1 cellular context compared by ENCODE assay signal in the genomic region with DNA sequence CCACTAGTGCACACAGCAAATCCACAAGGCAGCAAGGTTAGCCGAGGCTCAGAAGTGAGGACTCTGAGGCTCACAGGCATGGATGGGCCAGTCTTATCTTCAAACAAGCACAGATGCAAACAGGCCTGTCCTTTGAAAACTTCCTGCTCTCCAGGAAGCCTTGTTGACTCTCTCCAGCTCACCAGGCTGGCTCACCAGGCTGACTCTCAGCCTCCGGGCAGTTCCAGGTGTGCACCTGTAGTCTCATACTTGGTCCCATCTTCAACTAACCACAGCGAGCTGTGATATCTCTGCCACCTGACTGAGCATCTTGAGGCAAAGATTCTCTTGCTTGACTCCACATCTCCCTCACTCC.
A peak's percentile ranks its signal among the peaks of the same experiment; 100 is the strongest.
TF ChIP-seq lines count a peak whose summit lies in the region.

No MANE protein-coding gene starts in this region.

TF ChIP-seq in HepG2, 621 proteins besides CTCF, POLR2A, EP300 and RAD21 (continued from another document and continues in another):
- TF ChIP-seq, protein P1, sequence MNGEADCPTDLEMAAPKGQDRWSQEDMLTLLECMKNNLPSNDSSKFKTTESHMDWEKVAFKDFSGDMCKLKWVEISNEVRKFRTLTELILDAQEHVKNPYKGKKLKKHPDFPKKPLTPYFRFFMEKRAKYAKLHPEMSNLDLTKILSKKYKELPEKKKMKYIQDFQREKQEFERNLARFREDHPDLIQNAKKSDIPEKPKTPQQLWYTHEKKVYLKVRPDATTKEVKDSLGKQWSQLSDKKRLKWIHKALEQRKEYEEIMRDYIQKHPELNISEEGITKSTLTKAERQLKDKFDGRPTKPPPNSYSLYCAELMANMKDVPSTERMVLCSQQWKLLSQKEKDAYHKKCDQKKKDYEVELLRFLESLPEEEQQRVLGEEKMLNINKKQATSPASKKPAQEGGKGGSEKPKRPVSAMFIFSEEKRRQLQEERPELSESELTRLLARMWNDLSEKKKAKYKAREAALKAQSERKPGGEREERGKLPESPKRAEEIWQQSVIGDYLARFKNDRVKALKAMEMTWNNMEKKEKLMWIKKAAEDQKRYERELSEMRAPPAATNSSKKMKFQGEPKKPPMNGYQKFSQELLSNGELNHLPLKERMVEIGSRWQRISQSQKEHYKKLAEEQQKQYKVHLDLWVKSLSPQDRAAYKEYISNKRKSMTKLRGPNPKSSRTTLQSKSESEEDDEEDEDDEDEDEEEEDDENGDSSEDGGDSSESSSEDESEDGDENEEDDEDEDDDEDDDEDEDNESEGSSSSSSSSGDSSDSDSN (CRISPR knock-in tag; IDR thresholded peaks at IDR 0.05) = no peak; the same call in 1 of the 2 replicates
- TF ChIP-seq, protein P2, sequence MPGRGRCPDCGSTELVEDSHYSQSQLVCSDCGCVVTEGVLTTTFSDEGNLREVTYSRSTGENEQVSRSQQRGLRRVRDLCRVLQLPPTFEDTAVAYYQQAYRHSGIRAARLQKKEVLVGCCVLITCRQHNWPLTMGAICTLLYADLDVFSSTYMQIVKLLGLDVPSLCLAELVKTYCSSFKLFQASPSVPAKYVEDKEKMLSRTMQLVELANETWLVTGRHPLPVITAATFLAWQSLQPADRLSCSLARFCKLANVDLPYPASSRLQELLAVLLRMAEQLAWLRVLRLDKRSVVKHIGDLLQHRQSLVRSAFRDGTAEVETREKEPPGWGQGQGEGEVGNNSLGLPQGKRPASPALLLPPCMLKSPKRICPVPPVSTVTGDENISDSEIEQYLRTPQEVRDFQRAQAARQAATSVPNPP (CRISPR knock-in tag; IDR thresholded peaks at IDR 0.05) = no peak
- no peak for TF ChIP-seq ZFP41 (CRISPR knock-in tag; IDR thresholded peaks at IDR 0.05; ENCODE audit: borderline replicate concordance)
- peak; percentile 67 for TF ChIP-seq HHEX (CRISPR knock-in tag; IDR thresholded peaks at IDR 0.05)
- TF ChIP-seq RXRB (CRISPR knock-in tag; IDR thresholded peaks at IDR 0.05; ENCODE audit: borderline replicate concordance) = peak; percentile 49; the same call in 1 of the 2 replicates
- no peak for TF ChIP-seq SOX13 (IDR thresholded peaks at IDR 0.05)
- no peak; a peak in 1 of 4 replicates for TF ChIP-seq SOX13 (CRISPR knock-in tag; conservative IDR thresholded peaks at IDR 0.05 in 1 of 2, IDR thresholded peaks at IDR 0.05 in 1 of 2)
- TF ChIP-seq ZSCAN22 (CRISPR knock-in tag; IDR thresholded peaks at IDR 0.05) = no peak
- no peak for TF ChIP-seq ZMYM4 (CRISPR knock-in tag; IDR thresholded peaks at IDR 0.05)
- TF ChIP-seq, protein P3, sequence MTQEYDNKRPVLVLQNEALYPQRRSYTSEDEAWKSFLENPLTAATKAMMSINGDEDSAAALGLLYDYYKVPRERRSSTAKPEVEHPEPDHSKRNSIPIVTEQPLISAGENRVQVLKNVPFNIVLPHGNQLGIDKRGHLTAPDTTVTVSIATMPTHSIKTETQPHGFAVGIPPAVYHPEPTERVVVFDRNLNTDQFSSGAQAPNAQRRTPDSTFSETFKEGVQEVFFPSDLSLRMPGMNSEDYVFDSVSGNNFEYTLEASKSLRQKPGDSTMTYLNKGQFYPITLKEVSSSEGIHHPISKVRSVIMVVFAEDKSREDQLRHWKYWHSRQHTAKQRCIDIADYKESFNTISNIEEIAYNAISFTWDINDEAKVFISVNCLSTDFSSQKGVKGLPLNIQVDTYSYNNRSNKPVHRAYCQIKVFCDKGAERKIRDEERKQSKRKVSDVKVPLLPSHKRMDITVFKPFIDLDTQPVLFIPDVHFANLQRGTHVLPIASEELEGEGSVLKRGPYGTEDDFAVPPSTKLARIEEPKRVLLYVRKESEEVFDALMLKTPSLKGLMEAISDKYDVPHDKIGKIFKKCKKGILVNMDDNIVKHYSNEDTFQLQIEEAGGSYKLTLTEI (CRISPR knock-in tag; conservative IDR thresholded peaks at IDR 0.05) = no peak
- no peak for TF ChIP-seq HIC2 (CRISPR knock-in tag; IDR thresholded peaks at IDR 0.05; ENCODE audit: low read depth)
- TF ChIP-seq, protein P4, sequence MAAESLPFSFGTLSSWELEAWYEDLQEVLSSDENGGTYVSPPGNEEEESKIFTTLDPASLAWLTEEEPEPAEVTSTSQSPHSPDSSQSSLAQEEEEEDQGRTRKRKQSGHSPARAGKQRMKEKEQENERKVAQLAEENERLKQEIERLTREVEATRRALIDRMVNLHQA (CRISPR knock-in tag; IDR thresholded peaks at IDR 0.05) = no peak
- TF ChIP-seq, protein P5, sequence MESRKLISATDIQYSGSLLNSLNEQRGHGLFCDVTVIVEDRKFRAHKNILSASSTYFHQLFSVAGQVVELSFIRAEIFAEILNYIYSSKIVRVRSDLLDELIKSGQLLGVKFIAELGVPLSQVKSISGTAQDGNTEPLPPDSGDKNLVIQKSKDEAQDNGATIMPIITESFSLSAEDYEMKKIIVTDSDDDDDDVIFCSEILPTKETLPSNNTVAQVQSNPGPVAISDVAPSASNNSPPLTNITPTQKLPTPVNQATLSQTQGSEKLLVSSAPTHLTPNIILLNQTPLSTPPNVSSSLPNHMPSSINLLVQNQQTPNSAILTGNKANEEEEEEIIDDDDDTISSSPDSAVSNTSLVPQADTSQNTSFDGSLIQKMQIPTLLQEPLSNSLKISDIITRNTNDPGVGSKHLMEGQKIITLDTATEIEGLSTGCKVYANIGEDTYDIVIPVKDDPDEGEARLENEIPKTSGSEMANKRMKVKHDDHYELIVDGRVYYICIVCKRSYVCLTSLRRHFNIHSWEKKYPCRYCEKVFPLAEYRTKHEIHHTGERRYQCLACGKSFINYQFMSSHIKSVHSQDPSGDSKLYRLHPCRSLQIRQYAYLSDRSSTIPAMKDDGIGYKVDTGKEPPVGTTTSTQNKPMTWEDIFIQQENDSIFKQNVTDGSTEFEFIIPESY (CRISPR knock-in tag; IDR thresholded peaks at IDR 0.05) = no peak
- no peak for TF ChIP-seq TBX3 (IDR thresholded peaks at IDR 0.05; ENCODE audit: borderline replicate concordance)
- TF ChIP-seq ELK4 (CRISPR knock-in tag; IDR thresholded peaks at IDR 0.05; ENCODE audit: borderline replicate concordance) = no peak
- no peak for TF ChIP-seq ZNF546 (CRISPR knock-in tag; conservative IDR thresholded peaks at IDR 0.05)
- TF ChIP-seq ZSCAN20 (CRISPR knock-in tag; IDR thresholded peaks at IDR 0.05; ENCODE audit: borderline replicate concordance) = no peak
- TF ChIP-seq DMAP1 (CRISPR knock-in tag; IDR thresholded peaks at IDR 0.05) = no peak
- TF ChIP-seq RFX1 (IDR thresholded peaks at IDR 0.05) = no peak
- no peak for TF ChIP-seq IRF9 (CRISPR knock-in tag; IDR thresholded peaks at IDR 0.05; ENCODE audit: borderline replicate concordance)
- 0 out of 2 replicates have a peak, but pooled peaks have one; percentile 18 for TF ChIP-seq GABPB1 (CRISPR knock-in tag; IDR thresholded peaks at IDR 0.05)
- TF ChIP-seq ZNF75D (CRISPR knock-in tag; IDR thresholded peaks at IDR 0.05; ENCODE audit: borderline replicate concordance) = no peak
- TF ChIP-seq ZFP90 (CRISPR knock-in tag; IDR thresholded peaks at IDR 0.05; ENCODE audit: borderline replicate concordance) = no peak
- no peak for TF ChIP-seq ZFP36L1 (CRISPR knock-in tag; IDR thresholded peaks at IDR 0.05)
- no peak for TF ChIP-seq ZFP62 (CRISPR knock-in tag; IDR thresholded peaks at IDR 0.05)
- TF ChIP-seq NPAS2 (CRISPR knock-in tag; IDR thresholded peaks at IDR 0.05; ENCODE audit: borderline replicate concordance) = no peak
- TF ChIP-seq ZKSCAN5 (CRISPR knock-in tag; IDR thresholded peaks at IDR 0.05) = no peak
- no peak for TF ChIP-seq HOXA7 (CRISPR knock-in tag; IDR thresholded peaks at IDR 0.05)
- TF ChIP-seq, protein P6, sequence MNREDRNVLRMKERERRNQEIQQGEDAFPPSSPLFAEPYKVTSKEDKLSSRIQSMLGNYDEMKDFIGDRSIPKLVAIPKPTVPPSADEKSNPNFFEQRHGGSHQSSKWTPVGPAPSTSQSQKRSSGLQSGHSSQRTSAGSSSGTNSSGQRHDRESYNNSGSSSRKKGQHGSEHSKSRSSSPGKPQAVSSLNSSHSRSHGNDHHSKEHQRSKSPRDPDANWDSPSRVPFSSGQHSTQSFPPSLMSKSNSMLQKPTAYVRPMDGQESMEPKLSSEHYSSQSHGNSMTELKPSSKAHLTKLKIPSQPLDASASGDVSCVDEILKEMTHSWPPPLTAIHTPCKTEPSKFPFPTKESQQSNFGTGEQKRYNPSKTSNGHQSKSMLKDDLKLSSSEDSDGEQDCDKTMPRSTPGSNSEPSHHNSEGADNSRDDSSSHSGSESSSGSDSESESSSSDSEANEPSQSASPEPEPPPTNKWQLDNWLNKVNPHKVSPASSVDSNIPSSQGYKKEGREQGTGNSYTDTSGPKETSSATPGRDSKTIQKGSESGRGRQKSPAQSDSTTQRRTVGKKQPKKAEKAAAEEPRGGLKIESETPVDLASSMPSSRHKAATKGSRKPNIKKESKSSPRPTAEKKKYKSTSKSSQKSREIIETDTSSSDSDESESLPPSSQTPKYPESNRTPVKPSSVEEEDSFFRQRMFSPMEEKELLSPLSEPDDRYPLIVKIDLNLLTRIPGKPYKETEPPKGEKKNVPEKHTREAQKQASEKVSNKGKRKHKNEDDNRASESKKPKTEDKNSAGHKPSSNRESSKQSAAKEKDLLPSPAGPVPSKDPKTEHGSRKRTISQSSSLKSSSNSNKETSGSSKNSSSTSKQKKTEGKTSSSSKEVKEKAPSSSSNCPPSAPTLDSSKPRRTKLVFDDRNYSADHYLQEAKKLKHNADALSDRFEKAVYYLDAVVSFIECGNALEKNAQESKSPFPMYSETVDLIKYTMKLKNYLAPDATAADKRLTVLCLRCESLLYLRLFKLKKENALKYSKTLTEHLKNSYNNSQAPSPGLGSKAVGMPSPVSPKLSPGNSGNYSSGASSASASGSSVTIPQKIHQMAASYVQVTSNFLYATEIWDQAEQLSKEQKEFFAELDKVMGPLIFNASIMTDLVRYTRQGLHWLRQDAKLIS (CRISPR knock-in tag; IDR thresholded peaks at IDR 0.05) = no peak
- peak; percentile 39; the same call in 1 of the 2 replicates for TF ChIP-seq SAP130 (CRISPR knock-in tag; IDR thresholded peaks at IDR 0.05; ENCODE audit: low read depth)
- no peak for TF ChIP-seq ZNF775 (CRISPR knock-in tag; IDR thresholded peaks at IDR 0.05; ENCODE audit: borderline replicate concordance)
- no peak for TF ChIP-seq GPBP1L1 (CRISPR knock-in tag; IDR thresholded peaks at IDR 0.05)
- no peak for TF ChIP-seq IKZF4 (CRISPR knock-in tag; IDR thresholded peaks at IDR 0.05; ENCODE audit: borderline replicate concordance, low read depth, not compliant biosample characterization)
- TF ChIP-seq CBX5 (CRISPR knock-in tag; IDR thresholded peaks at IDR 0.05; ENCODE audit: borderline replicate concordance) = no peak
- TF ChIP-seq ZNF17 (CRISPR knock-in tag; IDR thresholded peaks at IDR 0.05) = no peak
- TF ChIP-seq ISX (CRISPR knock-in tag; conservative IDR thresholded peaks at IDR 0.05) = no peak
- TF ChIP-seq SOX5 (CRISPR knock-in tag; IDR thresholded peaks at IDR 0.05; ENCODE audit: borderline replicate concordance) = 0 out of 2 replicates have a peak, but pooled peaks have one; percentile 32
- no peak for TF ChIP-seq ZNF709 (CRISPR knock-in tag; IDR thresholded peaks at IDR 0.05)
- TF ChIP-seq RNF2 (conservative IDR thresholded peaks at IDR 0.05; ENCODE audit: low read depth) = no peak
- TF ChIP-seq ZNF30 (CRISPR knock-in tag; IDR thresholded peaks at IDR 0.05) = no peak
- no peak for TF ChIP-seq ZNF430 (CRISPR knock-in tag; IDR thresholded peaks at IDR 0.05)
- TF ChIP-seq ZNF335 (CRISPR knock-in tag; IDR thresholded peaks at IDR 0.05) = no peak
- no peak for TF ChIP-seq ZNF619 (CRISPR knock-in tag; IDR thresholded peaks at IDR 0.05)
- TF ChIP-seq BRCA1 (CRISPR knock-in tag; IDR thresholded peaks at IDR 0.05) = no peak
- TF ChIP-seq CENPBD1 (CRISPR knock-in tag; IDR thresholded peaks at IDR 0.05; ENCODE audit: borderline replicate concordance, low read depth) = no peak
